ENCODE assay signal across 8 cellular contexts in genomic region chr7:1159933-1160664, GRCh38. TPM values are rescaled to one million over a fixed set of nuclear protein-coding genes. Genes with fewer than 3 reads are reported as not detected.
DNase-seq lines count a peak whose midpoint lies in the region; ATAC-seq and TF ChIP-seq lines count a peak whose summit lies in the region.

TSS of gene ZFAND2A (minus strand) at chr7:1160196. CDS start at chr7:1158212, 1,984 bp downstream.

- no peaks in the 10 kb centered on the region for H3K9me3 Mint-ChIP-seq in type B pancreatic cell

- in situ Hi-C loops in GM13977 (cut with MboI; ENCODE audit: low pct_unique_long_range_greater_than_20kb, low sequenced_read_pairs, unreplicated experiment), result loop anchor here (10.0 kb wide), 1 partner anchor 165 kb away; no protein-coding TSS in a partner anchor

- WGBS in adrenal gland, 4 donors, result 0 to 1% (median 0%) methylated on average over 2 to 80 of the region's 80 CpGs
- WGBS in heart left ventricle, 4 donors, result 0 to 1% (median 1%) methylated on average over 20 to 80 of the region's 80 CpGs

- TF ChIP-seq POLR2A in adrenal gland (IDR thresholded peaks at IDR 0.05) (peak; percentile 58 to 90), heart left ventricle (IDR thresholded peaks at IDR 0.05) (peak; percentile 61 to 92)

- peak within 1 kb of the TSS; percentile 89 for H3K4me3 Mint-ChIP-seq in type B pancreatic cell

- H3K36me3 ChIP-seq in adrenal gland (replicated peaks in 1 of 2) (peaks cover 0 to 31% of the 10 kb centered on the region in 2 donors), heart left ventricle (peaks cover 0 to 54% (median 45%) of the 10 kb centered on the region in 9 donors)

- H3K27me3 ChIP-seq in adrenal gland, result no peaks in the 10 kb centered on the region
- no peaks in the 10 kb centered on the region for H3K27me3 ChIP-seq in heart left ventricle

- ATAC-seq in HG02870 (IDR thresholded peaks at IDR 0.05; ENCODE audit: unreplicated experiment) (peak; percentile 93), heart left ventricle (peak; percentile 97 to 99 (median 99))

- TF ChIP-seq CTCF in GM13977 (IDR thresholded peaks at IDR 0.05; ENCODE audit: extremely low read depth, insufficient read depth, missing control alignments) (no peak), adrenal gland (IDR thresholded peaks at IDR 0.05) (no peak), heart left ventricle (IDR thresholded peaks at IDR 0.05) (no peak), type B pancreatic cell (conservative IDR thresholded peaks at IDR 0.05) (no peak)

- peak within 1 kb of the TSS; percentile 84 for H3K27ac Mint-ChIP-seq in type B pancreatic cell

- no peaks in the 10 kb centered on the region for H3K27me3 Mint-ChIP-seq in type B pancreatic cell

- H3K4me3 ChIP-seq in adrenal gland, result peak within 1 kb of the TSS; percentile 10 to 99 (median 79)
- peak within 1 kb of the TSS; percentile 53 to 100 (median 94) for H3K4me3 ChIP-seq in heart left ventricle

- peak; percentile 100 for DNase-seq in GM13977 (ENCODE audit: low spot score)
- peak; percentile 89 for DNase-seq in NCI-H146 treated with DMSO at 0.1 percent for 48 hours (lab: John Stamatoyannopoulos, UW; ENCODE audit: unreplicated experiment)
- DNase-seq in T-helper 1 cell, result peak; percentile 98
- DNase-seq in adrenal gland, result peak; percentile 99 to 100 (median 99)
- DNase-seq in heart left ventricle, result peak; percentile 99 to 100 (median 99)
- DNase-seq in posterior cingulate gyrus, result peak; percentile 95 to 99 (median 97)
- DNase-seq in type B pancreatic cell (ENCODE audit: extremely low spot score, unreplicated experiment), result peak; percentile 100

- H3K4me1 ChIP-seq in adrenal gland (replicated peaks in 1 of 2) (peaks cover 7 to 20% of the 10 kb centered on the region in 2 donors), heart left ventricle (peaks cover 7 to 26% (median 20%) of the 10 kb centered on the region in 12 donors)

- no peaks in the 10 kb centered on the region for H3K36me3 Mint-ChIP-seq in type B pancreatic cell

- H3K9me3 ChIP-seq in adrenal gland (replicated peaks in 1 of 3) (no peaks in the 10 kb centered on the region), heart left ventricle (no peaks in the 10 kb centered on the region)

- peak within 1 kb of the TSS in 4 of 5 donors; percentile 72 to 98 (median 88) for H3K27ac ChIP-seq in adrenal gland
- peak within 1 kb of the TSS; percentile 92 to 100 (median 96) for H3K27ac ChIP-seq in heart left ventricle

- peaks cover 17% of the 10 kb centered on the region for H3K4me1 Mint-ChIP-seq in type B pancreatic cell (ENCODE audit: unreplicated experiment)

- intact Hi-C loops in adrenal gland (cut with DNase I) (no loop called here), heart left ventricle (cut with DNase I) (loop anchor here in 2 of 10 donors (10.0 kb wide), 1 partner anchor 165 kb away; no protein-coding TSS in a partner anchor), posterior cingulate gyrus (cut with DNase I) (no loop called here)

RNA-seq across cellular contexts. Expression of gene ZFAND2A, which starts in this region (rescaled TPM):
- total RNA-seq in adrenal gland, result 10 to 100 TPM; 11.8 to 38.6 (median 19.3) TPM
- 10 to 100 TPM; 43.8 to 54.1 (median 49.2) TPM for polyA plus RNA-seq in adrenal gland
- 10 to 100 TPM in 3 of 9 donors, 1 to 10 TPM in 6; 5.6 to 13.7 (median 9.0) TPM for total RNA-seq in heart left ventricle
- polyA plus RNA-seq in heart left ventricle, result 10 to 100 TPM; 16.7 to 25.6 TPM
- total RNA-seq in type B pancreatic cell (ENCODE audit: low replicate concordance), result 16.1 and 19.4 TPM in 2 replicates

Comparison
In these comparisons a context has a peak if more than half of its experiments do, and no peak if none do; other contexts are left out.
1. Peak in every context shown above with its lines: DNase-seq, ATAC-seq, H3K4me3 ChIP-seq and H3K27ac ChIP-seq.